9 cellular contexts compared by ENCODE assay signal in genomic region chr6:31567531-31568370, GRCh38. TPM values are rescaled to one million over a fixed set of nuclear protein-coding genes. Genes with fewer than 3 reads are reported as not detected.
DNase-seq lines count a peak whose midpoint lies in the region; ATAC-seq and TF ChIP-seq lines count a peak whose summit lies in the region.
"Had no signal": no experiment of that assay in that cellular context is flagged by ENCODE, and none has a peak within 500 bp of the region (broad histone marks: within the 10 kb centered on the region; RNA-seq: fewer than 3 reads in every experiment).

No MANE protein-coding gene starts in this region.

- H3K36me3 Mint-ChIP-seq in activated CD4-positive, alpha-beta memory T cell treated with anti-CD3 and anti-CD28 coated beads for 36 hours = peaks cover 9% of the 10 kb centered on the region

- intact Hi-C loops in activated CD4-positive, alpha-beta memory T cell treated with anti-CD3 and anti-CD28 coated beads for 36 hours (cut with micrococcal nuclease) = loop anchor here (1.0 to 10.0 kb wide), 4 partner anchors 7 to 753 kb away; partner anchors contain the start of gene PRRC2A
- intact Hi-C loops in right lobe of liver (cut with DNase I) = no loop called here
- intact Hi-C loops in left cardiac atrium (cut with DNase I) = no loop called here

- DNase-seq in activated CD4-positive, alpha-beta memory T cell treated with anti-CD3 and anti-CD28 coated beads for 36 hours = peak; percentile 51
- DNase-seq in right lobe of liver (peak in 1 of 3 donors; percentile 22), left cardiac atrium (no peak), 8988T (no peak), Peyer's patch (no peak)
- DNase-seq: GOT3 had no signal

- ATAC-seq in right lobe of liver = peak in 3 of 4 donors; percentile 23 to 29 (median 25)
- no peak for ATAC-seq in GM19351 (IDR thresholded peaks at IDR 0.05; ENCODE audit: unreplicated experiment)
- ATAC-seq in left cardiac atrium = no peak

- H3K9me3 Mint-ChIP-seq in activated CD4-positive, alpha-beta memory T cell treated with anti-CD3 and anti-CD28 coated beads for 36 hours = no peaks in the 10 kb centered on the region

- H3K9me3 ChIP-seq in BLaER1 = no peaks in the 10 kb centered on the region
- no peaks in the 10 kb centered on the region for H3K9me3 ChIP-seq in right lobe of liver
- H3K9me3 ChIP-seq in Peyer's patch = no peaks in the 10 kb centered on the region

- H3K36me3 ChIP-seq in BLaER1 (no peaks in the 10 kb centered on the region), right lobe of liver (no peaks in the 10 kb centered on the region), Peyer's patch (no peaks in the 10 kb centered on the region)

- TF ChIP-seq POLR2A in GM15510 (IDR thresholded peaks at IDR 0.05; ENCODE audit: borderline replicate concordance, extremely low read depth, insufficient read length) (peak; percentile 30), right lobe of liver (IDR thresholded peaks at IDR 0.05) (no peak), Peyer's patch (IDR thresholded peaks at IDR 0.05) (no peak)

- no peaks in the 10 kb centered on the region for H3K27me3 Mint-ChIP-seq in activated CD4-positive, alpha-beta memory T cell treated with anti-CD3 and anti-CD28 coated beads for 36 hours

- H3K27ac ChIP-seq in BLaER1 (peak overlapping the region; percentile 94), right lobe of liver (no peak overlapping the region), Peyer's patch (peak overlapping the region in 1 of 4 donors; percentile 73)

- peaks cover 74% of the 10 kb centered on the region for H3K4me1 Mint-ChIP-seq in activated CD4-positive, alpha-beta memory T cell treated with anti-CD3 and anti-CD28 coated beads for 36 hours (ENCODE audit: low read depth)

- no peak overlapping the region for H3K9ac ChIP-seq in BLaER1

- CTCF ChIA-PET in activated CD4-positive, alpha-beta memory T cell treated with anti-CD3 and anti-CD28 coated beads for 36 hours (lab: Charles Lee) = interaction anchor here (0.6 to 7.6 kb wide), 8 partner anchors 8 to 746 kb away, joined by 3 to 95 read pairs (median 8); partner anchors contain the start of genes ATP6V1G2, LST1, LTB and NFKBIL1

- peak overlapping the region; percentile 98 for H3K4me2 ChIP-seq in BLaER1

- H3K27me3 ChIP-seq in BLaER1 = no peaks in the 10 kb centered on the region
- no peaks in the 10 kb centered on the region for H3K27me3 ChIP-seq in right lobe of liver
- H3K27me3 ChIP-seq in Peyer's patch = no peaks in the 10 kb centered on the region

- H4K20me1 ChIP-seq in BLaER1 = no peaks in the 10 kb centered on the region

- TF ChIP-seq CTCF in right lobe of liver (IDR thresholded peaks at IDR 0.05) (no peak), Peyer's patch (IDR thresholded peaks at IDR 0.05) (no peak)

- POLR2A ChIA-PET in activated CD4-positive, alpha-beta memory T cell treated with anti-CD3 and anti-CD28 coated beads for 36 hours (lab: Charles Lee) = interaction anchor here (0.6 to 15.0 kb wide), 7 partner anchors 8 to 244 kb away, joined by 3 to 259 read pairs (median 6); partner anchors contain the start of genes DDX39B, LST1, LTB and TNF

- H3K4me3 Mint-ChIP-seq in activated CD4-positive, alpha-beta memory T cell treated with anti-CD3 and anti-CD28 coated beads for 36 hours = peak overlapping the region; percentile 35

- H3K27ac Mint-ChIP-seq in activated CD4-positive, alpha-beta memory T cell treated with anti-CD3 and anti-CD28 coated beads for 36 hours = peak overlapping the region; percentile 72

- H3K4me3 ChIP-seq in BLaER1 = no peak overlapping the region
- no peak overlapping the region for H3K4me3 ChIP-seq in right lobe of liver
- no peak overlapping the region for H3K4me3 ChIP-seq in Peyer's patch

- 39% methylated on average over 9 of the region's 9 CpGs for WGBS in right lobe of liver (ENCODE audit: insufficient coverage, low coverage, low lambda C conversion rate, missing lambda C conversion rate)

- H3K4me1 ChIP-seq in BLaER1 (peaks cover 99% of the 10 kb centered on the region), right lobe of liver (no peaks in the 10 kb centered on the region), Peyer's patch (peaks cover 0 to 8% (median 3%) of the 10 kb centered on the region in 4 donors)

RNA-seq across cellular contexts. Expression of gene LTA, which starts 4.3 kb away (rescaled TPM):
- total RNA-seq in activated CD4-positive, alpha-beta memory T cell treated with anti-CD3 and anti-CD28 coated beads for 36 hours = 100 to 1,000 TPM; 696 to 733 TPM
- total RNA-seq in right lobe of liver (under 1 TPM in 1 of 6 experiments, not detected in 5; 0.20 TPM), left cardiac atrium (not detected), Peyer's patch (not detected)

RNA-seq across cellular contexts. Expression of gene TNF, which starts 7.6 kb away (rescaled TPM):
- total RNA-seq in activated CD4-positive, alpha-beta memory T cell treated with anti-CD3 and anti-CD28 coated beads for 36 hours = 100 to 1,000 TPM; 165 to 167 TPM
- 1 to 10 TPM in 1 of 6 experiments, under 1 TPM in 1, not detected in 4; 0.15 to 1.0 TPM for total RNA-seq in right lobe of liver
- total RNA-seq in left cardiac atrium = under 1 TPM; 0.53 to 0.92 TPM
- total RNA-seq in Peyer's patch = 1 to 10 TPM in 1 of 4 donors, under 1 TPM in 1, not detected in 2; 0.67 to 3.4 TPM

RNA-seq across cellular contexts. Expression of gene LTB, which starts 14.5 kb away (rescaled TPM):
- total RNA-seq in activated CD4-positive, alpha-beta memory T cell treated with anti-CD3 and anti-CD28 coated beads for 36 hours = 100 to 1,000 TPM; 161 to 164 TPM
- 1 to 10 TPM in 2 of 6 experiments, under 1 TPM in 4; 0.28 to 2.2 (median 0.62) TPM for total RNA-seq in right lobe of liver
- total RNA-seq in left cardiac atrium = 1 to 10 TPM in 1 of 2 donors, under 1 TPM in 1; 0.84 to 1.4 TPM
- total RNA-seq in Peyer's patch = 10 to 100 TPM in 1 of 4 donors, not detected in 3; 14.9 TPM

RNA-seq across cellular contexts. Expression of gene LST1, which starts 18.3 kb away (rescaled TPM):
- 10 to 100 TPM; 15.7 to 16.9 TPM for total RNA-seq in activated CD4-positive, alpha-beta memory T cell treated with anti-CD3 and anti-CD28 coated beads for 36 hours
- total RNA-seq in right lobe of liver (10 to 100 TPM in 1 of 6 experiments, 1 to 10 TPM in 5; 1.5 to 21.5 (median 6.7) TPM), left cardiac atrium (10 to 100 TPM in 1 of 2 donors, 1 to 10 TPM in 1; 9.4 to 16.0 TPM), Peyer's patch (10 to 100 TPM in 1 of 4 donors, 1 to 10 TPM in 1, not detected in 2; 2.5 to 11.6 TPM)

RNA-seq across cellular contexts. Expression of gene NFKBIL1, which starts 20.3 kb away (rescaled TPM):
- total RNA-seq in activated CD4-positive, alpha-beta memory T cell treated with anti-CD3 and anti-CD28 coated beads for 36 hours = 10 to 100 TPM; 18.5 to 21.5 TPM
- total RNA-seq in right lobe of liver (10 to 100 TPM in 1 of 6 experiments, 1 to 10 TPM in 5; 7.5 to 10.2 (median 8.3) TPM), left cardiac atrium (10 to 100 TPM; 12.9 to 14.8 TPM), Peyer's patch (10 to 100 TPM; 20.0 to 34.5 (median 30.1) TPM)

Comparison
In these comparisons a context has a peak if more than half of its experiments do, and no peak if none do; other contexts are left out.
1. ATAC-seq: peak in right lobe of liver (3 of 4); none in GM19351 (single experiment) and left cardiac atrium (0 of 2).
2. RNA of gene LTA, which starts 4.3 kb away (total RNA-seq): 696 to 733 TPM in activated CD4-positive, alpha-beta memory T cell treated with anti-CD3 and anti-CD28 coated beads for 36 hours; not detected in Peyer's patch, not detected in left cardiac atrium and 0.20 TPM in right lobe of liver; every median in the first group is over 100 times any median in the second.
3. RNA of gene TNF, which starts 7.6 kb away (total RNA-seq): 165 to 167 TPM in activated CD4-positive, alpha-beta memory T cell treated with anti-CD3 and anti-CD28 coated beads for 36 hours; 0.67 to 3.4 TPM in Peyer's patch, 0.53 to 0.92 TPM in left cardiac atrium and 0.15 to 1.0 TPM in right lobe of liver; every median in the first group is over 10 times any median in the second.
4. RNA of gene LTB, which starts 14.5 kb away (total RNA-seq): 161 to 164 TPM in activated CD4-positive, alpha-beta memory T cell treated with anti-CD3 and anti-CD28 coated beads for 36 hours; 0.84 to 1.4 TPM in left cardiac atrium, 0.28 to 2.2 TPM in right lobe of liver and 14.9 TPM in Peyer's patch; every median in the first group is over 10 times any median in the second.